In genomic region chr10:74855027-74855426, GRCh38 we compare ENCODE assay signal across 1 cellular context.
TF ChIP-seq lines count a peak whose summit lies in the region.

No MANE protein-coding gene starts in this region.

TF ChIP-seq in K562, 482 proteins besides CTCF, POLR2A, EP300 and RAD21 (continued from another document and continues in another):
- TF ChIP-seq SP2 (IDR thresholded peaks at IDR 0.05; ENCODE audit: extremely low read depth, low read depth, low read length, poor library complexity, severe bottlenecking) (no peak), SMARCA4 (IDR thresholded peaks at IDR 0.05) (peak; percentile 57), PTBP1 (IDR thresholded peaks at IDR 0.05; ENCODE audit: low read depth, low read length) (no peak), TFAP4 (CRISPR knock-in tag; IDR thresholded peaks at IDR 0.05; ENCODE audit: borderline replicate concordance) (0 out of 2 replicates have a peak, but pooled peaks have one; percentile 23), FOXK2 (conservative IDR thresholded peaks at IDR 0.05 in 1 of 2, IDR thresholded peaks at IDR 0.05 in 1 of 2; ENCODE audit: low read depth in 2 of 2) (no peak), RCOR1 (IDR thresholded peaks at IDR 0.05; ENCODE audit: borderline replicate concordance in 1 of 2, low read depth in 2 of 2, low read length in 2 of 2) (0 out of 4 replicates have a peak, but pooled peaks of 1 of the 2 experiments have one; percentile 11), MTA2 (IDR thresholded peaks at IDR 0.05; ENCODE audit: low read depth) (0 out of 2 replicates have a peak, but pooled peaks have one; percentile 17), MEF2A (IDR thresholded peaks at IDR 0.05; ENCODE audit: control insufficient read depth, low read depth, low read length) (no peak), TEAD4 (IDR thresholded peaks at IDR 0.05; ENCODE audit: low read length) (peak; percentile 54), TEAD4 (CRISPR knock-in tag; IDR thresholded peaks at IDR 0.05; ENCODE audit: borderline replicate concordance) (no peak), FOXA3 (CRISPR knock-in tag; conservative IDR thresholded peaks at IDR 0.05 in 1 of 2, IDR thresholded peaks at IDR 0.05 in 1 of 2) (no peak), ZNF324 (CRISPR knock-in tag; IDR thresholded peaks at IDR 0.05) (no peak), KLF6 (CRISPR knock-in tag; IDR thresholded peaks at IDR 0.05; ENCODE audit: borderline replicate concordance) (no peak), ZNF780A (CRISPR knock-in tag; IDR thresholded peaks at IDR 0.05) (no peak), HCFC1 (IDR thresholded peaks at IDR 0.05; ENCODE audit: low read depth, low read length) (no peak), ARID1B (IDR thresholded peaks at IDR 0.05) (peak; percentile 69), ZNF707 (CRISPR knock-in tag; conservative IDR thresholded peaks at IDR 0.05) (no peak), SMARCB1 (IDR thresholded peaks at IDR 0.05; ENCODE audit: insufficient read length, low read depth) (no peak), IFI16 (CRISPR knock-in tag; IDR thresholded peaks at IDR 0.05) (no peak), SIN3A (IDR thresholded peaks at IDR 0.05; ENCODE audit: borderline replicate concordance in 2 of 2, control insufficient read depth in 1 of 2, low read depth in 2 of 2, low read length in 2 of 2) (no peak), NFATC3 (IDR thresholded peaks at IDR 0.05) (0 out of 2 replicates have a peak, but pooled peaks have one; percentile 13), TCF15 (CRISPR knock-in tag; IDR thresholded peaks at IDR 0.05) (peak; percentile 20; the same call in 1 of the 2 replicates), ZC3H4 (CRISPR knock-in tag; IDR thresholded peaks at IDR 0.05; ENCODE audit: borderline replicate concordance) (no peak), FIP1L1 (IDR thresholded peaks at IDR 0.05; ENCODE audit: low read depth, low read length, poor library complexity, severe bottlenecking) (no peak), BDP1 (IDR thresholded peaks at IDR 0.05; ENCODE audit: insufficient read depth, insufficient read length) (no peak), TFE3 (CRISPR knock-in tag; IDR thresholded peaks at IDR 0.05) (no peak), SAFB2 (IDR thresholded peaks at IDR 0.05; ENCODE audit: borderline replicate concordance, low read depth, low read length, severe bottlenecking) (no peak), ELF1 (tag; IDR thresholded peaks at IDR 0.05) (no peak), DPF2 (IDR thresholded peaks at IDR 0.05) (peak; percentile 47; the same call in 1 of the 2 replicates), TCF3 (CRISPR knock-in tag; IDR thresholded peaks at IDR 0.05) (peak; percentile 68), SREBF1 (IDR thresholded peaks at IDR 0.05; ENCODE audit: borderline replicate concordance, low read depth, low read length) (no peak), HMGN3 (IDR thresholded peaks at IDR 0.05; ENCODE audit: borderline replicate concordance, extremely low read depth, insufficient read length, low read depth, low read length) (no peak), CEBPB (tag; IDR thresholded peaks at IDR 0.05) (peak; percentile 56; the same call in 1 of the 2 replicates)
- TF ChIP-seq, protein P1, sequence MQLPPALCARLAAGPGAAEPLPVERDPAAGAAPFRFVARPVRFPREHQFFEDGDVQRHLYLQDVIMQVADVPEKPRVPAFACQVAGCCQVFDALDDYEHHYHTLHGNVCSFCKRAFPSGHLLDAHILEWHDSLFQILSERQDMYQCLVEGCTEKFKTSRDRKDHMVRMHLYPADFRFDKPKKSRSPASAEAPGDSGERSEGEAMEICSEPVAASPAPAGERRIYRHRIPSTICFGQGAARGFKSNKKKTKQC (CRISPR knock-in tag; IDR thresholded peaks at IDR 0.05), result no peak
- TF ChIP-seq, protein P2, sequence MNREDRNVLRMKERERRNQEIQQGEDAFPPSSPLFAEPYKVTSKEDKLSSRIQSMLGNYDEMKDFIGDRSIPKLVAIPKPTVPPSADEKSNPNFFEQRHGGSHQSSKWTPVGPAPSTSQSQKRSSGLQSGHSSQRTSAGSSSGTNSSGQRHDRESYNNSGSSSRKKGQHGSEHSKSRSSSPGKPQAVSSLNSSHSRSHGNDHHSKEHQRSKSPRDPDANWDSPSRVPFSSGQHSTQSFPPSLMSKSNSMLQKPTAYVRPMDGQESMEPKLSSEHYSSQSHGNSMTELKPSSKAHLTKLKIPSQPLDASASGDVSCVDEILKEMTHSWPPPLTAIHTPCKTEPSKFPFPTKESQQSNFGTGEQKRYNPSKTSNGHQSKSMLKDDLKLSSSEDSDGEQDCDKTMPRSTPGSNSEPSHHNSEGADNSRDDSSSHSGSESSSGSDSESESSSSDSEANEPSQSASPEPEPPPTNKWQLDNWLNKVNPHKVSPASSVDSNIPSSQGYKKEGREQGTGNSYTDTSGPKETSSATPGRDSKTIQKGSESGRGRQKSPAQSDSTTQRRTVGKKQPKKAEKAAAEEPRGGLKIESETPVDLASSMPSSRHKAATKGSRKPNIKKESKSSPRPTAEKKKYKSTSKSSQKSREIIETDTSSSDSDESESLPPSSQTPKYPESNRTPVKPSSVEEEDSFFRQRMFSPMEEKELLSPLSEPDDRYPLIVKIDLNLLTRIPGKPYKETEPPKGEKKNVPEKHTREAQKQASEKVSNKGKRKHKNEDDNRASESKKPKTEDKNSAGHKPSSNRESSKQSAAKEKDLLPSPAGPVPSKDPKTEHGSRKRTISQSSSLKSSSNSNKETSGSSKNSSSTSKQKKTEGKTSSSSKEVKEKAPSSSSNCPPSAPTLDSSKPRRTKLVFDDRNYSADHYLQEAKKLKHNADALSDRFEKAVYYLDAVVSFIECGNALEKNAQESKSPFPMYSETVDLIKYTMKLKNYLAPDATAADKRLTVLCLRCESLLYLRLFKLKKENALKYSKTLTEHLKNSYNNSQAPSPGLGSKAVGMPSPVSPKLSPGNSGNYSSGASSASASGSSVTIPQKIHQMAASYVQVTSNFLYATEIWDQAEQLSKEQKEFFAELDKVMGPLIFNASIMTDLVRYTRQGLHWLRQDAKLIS (CRISPR knock-in tag; IDR thresholded peaks at IDR 0.05), result no peak
- TF ChIP-seq, protein P3, sequence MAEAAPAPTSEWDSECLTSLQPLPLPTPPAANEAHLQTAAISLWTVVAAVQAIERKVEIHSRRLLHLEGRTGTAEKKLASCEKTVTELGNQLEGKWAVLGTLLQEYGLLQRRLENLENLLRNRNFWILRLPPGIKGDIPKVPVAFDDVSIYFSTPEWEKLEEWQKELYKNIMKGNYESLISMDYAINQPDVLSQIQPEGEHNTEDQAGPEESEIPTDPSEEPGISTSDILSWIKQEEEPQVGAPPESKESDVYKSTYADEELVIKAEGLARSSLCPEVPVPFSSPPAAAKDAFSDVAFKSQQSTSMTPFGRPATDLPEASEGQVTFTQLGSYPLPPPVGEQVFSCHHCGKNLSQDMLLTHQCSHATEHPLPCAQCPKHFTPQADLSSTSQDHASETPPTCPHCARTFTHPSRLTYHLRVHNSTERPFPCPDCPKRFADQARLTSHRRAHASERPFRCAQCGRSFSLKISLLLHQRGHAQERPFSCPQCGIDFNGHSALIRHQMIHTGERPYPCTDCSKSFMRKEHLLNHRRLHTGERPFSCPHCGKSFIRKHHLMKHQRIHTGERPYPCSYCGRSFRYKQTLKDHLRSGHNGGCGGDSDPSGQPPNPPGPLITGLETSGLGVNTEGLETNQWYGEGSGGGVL (CRISPR knock-in tag; IDR thresholded peaks at IDR 0.05), result no peak
- TF ChIP-seq, protein P4, sequence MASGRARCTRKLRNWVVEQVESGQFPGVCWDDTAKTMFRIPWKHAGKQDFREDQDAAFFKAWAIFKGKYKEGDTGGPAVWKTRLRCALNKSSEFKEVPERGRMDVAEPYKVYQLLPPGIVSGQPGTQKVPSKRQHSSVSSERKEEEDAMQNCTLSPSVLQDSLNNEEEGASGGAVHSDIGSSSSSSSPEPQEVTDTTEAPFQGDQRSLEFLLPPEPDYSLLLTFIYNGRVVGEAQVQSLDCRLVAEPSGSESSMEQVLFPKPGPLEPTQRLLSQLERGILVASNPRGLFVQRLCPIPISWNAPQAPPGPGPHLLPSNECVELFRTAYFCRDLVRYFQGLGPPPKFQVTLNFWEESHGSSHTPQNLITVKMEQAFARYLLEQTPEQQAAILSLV (tag; IDR thresholded peaks at IDR 0.05), result no peak
- TF ChIP-seq, protein P5, sequence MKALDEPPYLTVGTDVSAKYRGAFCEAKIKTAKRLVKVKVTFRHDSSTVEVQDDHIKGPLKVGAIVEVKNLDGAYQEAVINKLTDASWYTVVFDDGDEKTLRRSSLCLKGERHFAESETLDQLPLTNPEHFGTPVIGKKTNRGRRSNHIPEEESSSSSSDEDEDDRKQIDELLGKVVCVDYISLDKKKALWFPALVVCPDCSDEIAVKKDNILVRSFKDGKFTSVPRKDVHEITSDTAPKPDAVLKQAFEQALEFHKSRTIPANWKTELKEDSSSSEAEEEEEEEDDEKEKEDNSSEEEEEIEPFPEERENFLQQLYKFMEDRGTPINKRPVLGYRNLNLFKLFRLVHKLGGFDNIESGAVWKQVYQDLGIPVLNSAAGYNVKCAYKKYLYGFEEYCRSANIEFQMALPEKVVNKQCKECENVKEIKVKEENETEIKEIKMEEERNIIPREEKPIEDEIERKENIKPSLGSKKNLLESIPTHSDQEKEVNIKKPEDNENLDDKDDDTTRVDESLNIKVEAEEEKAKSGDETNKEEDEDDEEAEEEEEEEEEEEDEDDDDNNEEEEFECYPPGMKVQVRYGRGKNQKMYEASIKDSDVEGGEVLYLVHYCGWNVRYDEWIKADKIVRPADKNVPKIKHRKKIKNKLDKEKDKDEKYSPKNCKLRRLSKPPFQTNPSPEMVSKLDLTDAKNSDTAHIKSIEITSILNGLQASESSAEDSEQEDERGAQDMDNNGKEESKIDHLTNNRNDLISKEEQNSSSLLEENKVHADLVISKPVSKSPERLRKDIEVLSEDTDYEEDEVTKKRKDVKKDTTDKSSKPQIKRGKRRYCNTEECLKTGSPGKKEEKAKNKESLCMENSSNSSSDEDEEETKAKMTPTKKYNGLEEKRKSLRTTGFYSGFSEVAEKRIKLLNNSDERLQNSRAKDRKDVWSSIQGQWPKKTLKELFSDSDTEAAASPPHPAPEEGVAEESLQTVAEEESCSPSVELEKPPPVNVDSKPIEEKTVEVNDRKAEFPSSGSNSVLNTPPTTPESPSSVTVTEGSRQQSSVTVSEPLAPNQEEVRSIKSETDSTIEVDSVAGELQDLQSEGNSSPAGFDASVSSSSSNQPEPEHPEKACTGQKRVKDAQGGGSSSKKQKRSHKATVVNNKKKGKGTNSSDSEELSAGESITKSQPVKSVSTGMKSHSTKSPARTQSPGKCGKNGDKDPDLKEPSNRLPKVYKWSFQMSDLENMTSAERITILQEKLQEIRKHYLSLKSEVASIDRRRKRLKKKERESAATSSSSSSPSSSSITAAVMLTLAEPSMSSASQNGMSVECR (CRISPR knock-in tag; IDR thresholded peaks at IDR 0.05), result no peak
- TF ChIP-seq, protein P6, sequence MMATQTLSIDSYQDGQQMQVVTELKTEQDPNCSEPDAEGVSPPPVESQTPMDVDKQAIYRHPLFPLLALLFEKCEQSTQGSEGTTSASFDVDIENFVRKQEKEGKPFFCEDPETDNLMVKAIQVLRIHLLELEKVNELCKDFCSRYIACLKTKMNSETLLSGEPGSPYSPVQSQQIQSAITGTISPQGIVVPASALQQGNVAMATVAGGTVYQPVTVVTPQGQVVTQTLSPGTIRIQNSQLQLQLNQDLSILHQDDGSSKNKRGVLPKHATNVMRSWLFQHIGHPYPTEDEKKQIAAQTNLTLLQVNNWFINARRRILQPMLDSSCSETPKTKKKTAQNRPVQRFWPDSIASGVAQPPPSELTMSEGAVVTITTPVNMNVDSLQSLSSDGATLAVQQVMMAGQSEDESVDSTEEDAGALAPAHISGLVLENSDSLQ (IDR thresholded peaks at IDR 0.05), result peak; percentile 79
- TF ChIP-seq, protein P7, sequence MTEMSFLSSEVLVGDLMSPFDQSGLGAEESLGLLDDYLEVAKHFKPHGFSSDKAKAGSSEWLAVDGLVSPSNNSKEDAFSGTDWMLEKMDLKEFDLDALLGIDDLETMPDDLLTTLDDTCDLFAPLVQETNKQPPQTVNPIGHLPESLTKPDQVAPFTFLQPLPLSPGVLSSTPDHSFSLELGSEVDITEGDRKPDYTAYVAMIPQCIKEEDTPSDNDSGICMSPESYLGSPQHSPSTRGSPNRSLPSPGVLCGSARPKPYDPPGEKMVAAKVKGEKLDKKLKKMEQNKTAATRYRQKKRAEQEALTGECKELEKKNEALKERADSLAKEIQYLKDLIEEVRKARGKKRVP (CRISPR knock-in tag; IDR thresholded peaks at IDR 0.05), result 0 out of 2 replicates have a peak, but pooled peaks have one; percentile 35
- TF ChIP-seq, protein P8, sequence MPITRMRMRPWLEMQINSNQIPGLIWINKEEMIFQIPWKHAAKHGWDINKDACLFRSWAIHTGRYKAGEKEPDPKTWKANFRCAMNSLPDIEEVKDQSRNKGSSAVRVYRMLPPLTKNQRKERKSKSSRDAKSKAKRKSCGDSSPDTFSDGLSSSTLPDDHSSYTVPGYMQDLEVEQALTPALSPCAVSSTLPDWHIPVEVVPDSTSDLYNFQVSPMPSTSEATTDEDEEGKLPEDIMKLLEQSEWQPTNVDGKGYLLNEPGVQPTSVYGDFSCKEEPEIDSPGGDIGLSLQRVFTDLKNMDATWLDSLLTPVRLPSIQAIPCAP (CRISPR knock-in tag; IDR thresholded peaks at IDR 0.05; ENCODE audit: borderline replicate concordance), result no peak
